In genomic region chr4:76681996-76682395, GRCh38 we compare ENCODE assay signal across 16 cellular contexts.
DNase-seq lines count a peak whose midpoint lies in the region; ATAC-seq and TF ChIP-seq lines count a peak whose summit lies in the region.
"Had no signal": no experiment of that assay in that cellular context is flagged by ENCODE, and none has a peak within 500 bp of the region (broad histone marks: within the 10 kb centered on the region; RNA-seq: fewer than 3 reads in every experiment).

No MANE protein-coding gene starts in this region.

- no peak overlapping the region for H4K91ac ChIP-seq in neuronal stem cell (ENCODE audit: low read depth, low read length, poor library complexity)

- H3K36me3 Mint-ChIP-seq in chondrocyte (ENCODE audit: low read depth): peaks cover 5% of the 10 kb centered on the region

- intact Hi-C loops in lower leg skin (cut with DNase I; ENCODE audit: low total_unique reads): no loop called here

- no CpG with 5 or more reads among the region's 1 CpG for WGBS in neuronal stem cell (ENCODE audit: extremely low coverage in 2 of 2, insufficient read length in 2 of 2, insufficient replicate concordance in 1 of 2), 2 donors
- 59 to 62% methylated on average over 1 of the region's 1 CpG for WGBS in lower leg skin, 2 donors

- no peak overlapping the region for H3K4me2 ChIP-seq in neuronal stem cell (ENCODE audit: insufficient read depth, low read length, poor library complexity, severe bottlenecking)

- DNase-seq in HT-29 (ENCODE audit: low spot score) (peak; percentile 22), chondrocyte (ENCODE audit: low spot score) (no peak), neuronal stem cell (ENCODE audit: low spot score) (no peak), lower leg skin (ENCODE audit: low spot score in 2 of 2) (no peak), foreskin keratinocyte (no peak)
- DNase-seq: BE2C, EL, H9, MG63, NCI-H1105, NCI-H187, NCI-H446 treated with DMSO at 0.1 percent for 48 hours, SHP77 treated with DMSO at 0.1 percent for 48 hours had no signal

- no peak overlapping the region for H3K14ac ChIP-seq in neuronal stem cell (ENCODE audit: low read length)

- ATAC-seq in GM21423 (IDR thresholded peaks at IDR 0.05; ENCODE audit: unreplicated experiment): no peak
- ATAC-seq in foreskin keratinocyte: no peak
- no peak for ATAC-seq in HG02870 (IDR thresholded peaks at IDR 0.05; ENCODE audit: unreplicated experiment)
- ATAC-seq: HepG2 had no signal

- no peaks in the 10 kb centered on the region for H3K9me3 Mint-ChIP-seq in chondrocyte (ENCODE audit: low read depth)
- H3K9me3 Mint-ChIP-seq: H9 had no signal

- peaks cover 33% of the 10 kb centered on the region for H3K4me1 Mint-ChIP-seq in chondrocyte (ENCODE audit: low read depth)

- no peaks in the 10 kb centered on the region for H3K79me1 ChIP-seq in neuronal stem cell (ENCODE audit: low read depth, low read length)

- H3K4ac ChIP-seq in neuronal stem cell (ENCODE audit: low read length): no peak overlapping the region

- TF ChIP-seq POLR2A in lower leg skin (IDR thresholded peaks at IDR 0.05): no peak

- no peak overlapping the region for H4K8ac ChIP-seq in neuronal stem cell (ENCODE audit: low read depth, low read length)

- H3K27me3 Mint-ChIP-seq in chondrocyte (ENCODE audit: low read depth): no peaks in the 10 kb centered on the region

- H3K4me1 ChIP-seq in neuronal stem cell (ENCODE audit: control insufficient read depth in 2 of 2, insufficient read depth in 1 of 2, low read depth in 1 of 2, low read length in 2 of 2) (peaks cover 6 to 10% of the 10 kb centered on the region in 2 donors), foreskin keratinocyte (no peaks in the 10 kb centered on the region)
- H3K4me1 ChIP-seq: BE2C had no signal

- H3K4me3 Mint-ChIP-seq in chondrocyte (ENCODE audit: unreplicated experiment): no peak overlapping the region
- H3K4me3 Mint-ChIP-seq: H9 had no signal

- no peaks in the 10 kb centered on the region for H3K9me3 ChIP-seq in neuronal stem cell (replicated peaks in 1 of 2; ENCODE audit: control insufficient read depth in 2 of 2, insufficient read depth in 1 of 2, low read depth in 1 of 2, low read length in 2 of 2)
- H3K9me3 ChIP-seq: BE2C, MG63 had no signal

- H2AK5ac ChIP-seq in neuronal stem cell (ENCODE audit: low read depth, low read length): no peak overlapping the region

- H2BK120ac ChIP-seq in neuronal stem cell (ENCODE audit: low read depth, low read length): no peak overlapping the region

- H3K27ac Mint-ChIP-seq in chondrocyte (ENCODE audit: unreplicated experiment): peak overlapping the region; percentile 6
- H3K27ac Mint-ChIP-seq: H9 had no signal

- H3K36me3 ChIP-seq in neuronal stem cell (replicated peaks in 1 of 2; ENCODE audit: control insufficient read depth in 2 of 2, insufficient read depth in 2 of 2, low read length in 2 of 2): peaks cover 0 to 2% of the 10 kb centered on the region in 2 donors
- H3K36me3 ChIP-seq: BE2C, MG63 had no signal

- no peak overlapping the region for H2BK15ac ChIP-seq in neuronal stem cell (ENCODE audit: low read length)

- peak overlapping the region; percentile 41 for H3K18ac ChIP-seq in neuronal stem cell (ENCODE audit: low read length)

- no peak overlapping the region for H2BK5ac ChIP-seq in neuronal stem cell (ENCODE audit: low read length)

- no peak overlapping the region for H3K27ac ChIP-seq in neuronal stem cell (replicated peaks; ENCODE audit: low read length)
- H3K27ac ChIP-seq in foreskin keratinocyte: no peak overlapping the region

- TF ChIP-seq CTCF in chondrocyte (IDR thresholded peaks at IDR 0.05) (no peak), lower leg skin (IDR thresholded peaks at IDR 0.05) (no peak), foreskin keratinocyte (conservative IDR thresholded peaks at IDR 0.05) (no peak)

- no peak overlapping the region for H3K9ac ChIP-seq in neuronal stem cell (ENCODE audit: low read depth, low read length, poor library complexity)

- no peak overlapping the region for H3K23ac ChIP-seq in neuronal stem cell (ENCODE audit: low read depth, low read length, poor library complexity)

- H3K27me3 ChIP-seq in neuronal stem cell (ENCODE audit: control insufficient read depth in 3 of 3, insufficient read depth in 3 of 3, low read depth in 1 of 3, low read length in 3 of 3): peaks cover 0 to 2% (median 0%) of the 10 kb centered on the region in 3 experiments
- H3K27me3 ChIP-seq in foreskin keratinocyte: no peaks in the 10 kb centered on the region
- H3K27me3 ChIP-seq: BE2C, MG63 had no signal

- no peak overlapping the region for H2BK12ac ChIP-seq in neuronal stem cell (ENCODE audit: low read length)

- H3K4me3 ChIP-seq in neuronal stem cell (ENCODE audit: low read length in 2 of 2) (no peak overlapping the region), lower leg skin (ENCODE audit: low read depth, poor library complexity, severe bottlenecking) (no peak overlapping the region)
- H3K4me3 ChIP-seq: MG63 had no signal

- no peak overlapping the region for H2AFZ ChIP-seq in neuronal stem cell (ENCODE audit: low read length)
